8 cellular contexts compared by ENCODE assay signal in the genomic region with DNA sequence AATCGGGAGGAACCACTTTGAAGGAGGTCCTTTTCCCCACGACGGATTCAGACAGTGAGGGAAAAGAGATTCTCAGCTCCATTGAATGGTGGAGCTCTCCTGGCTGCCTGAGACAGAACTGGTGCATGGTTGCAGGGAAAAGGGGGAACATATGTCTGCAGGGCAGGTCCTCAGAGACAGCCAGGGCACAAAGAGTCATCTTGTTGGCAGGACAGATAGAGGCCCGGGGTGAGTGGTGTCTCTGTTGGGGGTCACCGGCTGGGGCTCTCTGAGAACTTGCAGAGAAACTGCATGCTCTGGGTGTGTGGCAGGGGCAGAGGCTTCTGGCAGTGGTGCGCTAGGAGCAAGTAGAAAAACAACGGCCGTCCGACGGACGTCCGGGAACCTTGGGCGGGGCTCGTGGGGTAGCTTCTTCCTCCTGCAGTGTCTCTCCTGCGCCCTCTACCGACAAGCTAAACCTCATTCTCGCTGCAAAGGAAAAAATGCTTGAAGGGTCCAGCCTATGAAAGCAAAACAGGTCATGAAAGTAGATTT.
DNase-seq lines count a peak whose midpoint lies in the region; ATAC-seq and TF ChIP-seq lines count a peak whose summit lies in the region.

No MANE protein-coding gene starts in this region.

- peaks cover 15% of the 10 kb centered on the region for H3K4me1 Mint-ChIP-seq in activated T-helper 1 cell treated with anti-CD3 and anti-CD28 coated beads, Interleukin-12 subunit alpha, Interleukin-12 subunit beta, Interleukin-2, Interleukin-4 antibody, amounts not matched to agents 30 ng/mL and 10 ng/mL and 1 ng/mL, durations not matched to agents 14 hours and 24 hours and 36 hours (ENCODE audit: low read depth)

- no peak overlapping the region for H2AK5ac ChIP-seq in neuronal stem cell (ENCODE audit: low read depth, low read length)

- H4K8ac ChIP-seq in neuronal stem cell (ENCODE audit: low read depth, low read length), result no peak overlapping the region

- peak; percentile 42 for DNase-seq in HS-27A (ENCODE audit: low read depth)
- DNase-seq in PC-3, result peak; percentile 95
- peak; percentile 44 for DNase-seq in activated T-helper 1 cell treated with anti-CD3 and anti-CD28 coated beads, Interleukin-12 subunit alpha, Interleukin-12 subunit beta, Interleukin-2, Interleukin-4 antibody, amounts not matched to agents 30 ng/mL and 10 ng/mL and 1 ng/mL, durations not matched to agents 14 hours and 24 hours and 36 hours (ENCODE audit: low spot score)
- peak; percentile 85 for DNase-seq in fibroblast of villous mesenchyme (ENCODE audit: low read depth)
- DNase-seq in neuronal stem cell (ENCODE audit: low spot score), result peak; percentile 57
- DNase-seq in tibial nerve (ENCODE audit: low spot score in 2 of 2), result peak in 1 of 2 donors; percentile 58

- H3K4ac ChIP-seq in neuronal stem cell (ENCODE audit: low read length), result no peak overlapping the region

- H3F3A ChIP-seq in PC-3 (ENCODE audit: low read length, unreplicated experiment), result no peaks in the 10 kb centered on the region

- H3K36me3 Mint-ChIP-seq in activated T-helper 1 cell treated with anti-CD3 and anti-CD28 coated beads, Interleukin-12 subunit alpha, Interleukin-12 subunit beta, Interleukin-2, Interleukin-4 antibody, amounts not matched to agents 30 ng/mL and 10 ng/mL and 1 ng/mL, durations not matched to agents 14 hours and 24 hours and 36 hours (ENCODE audit: low read depth), result no peaks in the 10 kb centered on the region

- H3K9ac ChIP-seq in PC-3 (ENCODE audit: low read length) (peak overlapping the region; percentile 37), neuronal stem cell (ENCODE audit: low read depth, low read length, poor library complexity) (no peak overlapping the region)

- H3K79me2 ChIP-seq in PC-3 (ENCODE audit: low read length), result no peaks in the 10 kb centered on the region

- H3K27ac ChIP-seq in PC-3 (ENCODE audit: low read length) (peak overlapping the region; percentile 35; the same call in 1 of the 2 replicates), neuronal stem cell (replicated peaks; ENCODE audit: low read length) (no peak overlapping the region), tibial nerve (no peak overlapping the region)

- H2BK15ac ChIP-seq in neuronal stem cell (ENCODE audit: low read length), result no peak overlapping the region

- no peaks in the 10 kb centered on the region for H3K79me1 ChIP-seq in neuronal stem cell (ENCODE audit: low read depth, low read length)

- BruUV-seq in PC-3 (replicated peaks; lab: Mats Ljungman, UMichigan), result no TSS peak

- H3K27me3 ChIP-seq in PC-3 (ENCODE audit: low read length) (no peaks in the 10 kb centered on the region), neuronal stem cell (ENCODE audit: control insufficient read depth in 3 of 3, insufficient read depth in 3 of 3, low read depth in 1 of 3, low read length in 3 of 3) (no peaks in the 10 kb centered on the region), tibial nerve (no peaks in the 10 kb centered on the region)

- intact Hi-C loops in PC-3 (cut with micrococcal nuclease), result loop anchor here (1.0 to 5.0 kb wide), 3 partner anchors 47 to 218 kb away; no protein-coding TSS in a partner anchor
- intact Hi-C loops in activated T-helper 1 cell treated with anti-CD3 and anti-CD28 coated beads, Interleukin-12 subunit alpha, Interleukin-12 subunit beta, Interleukin-2, Interleukin-4 antibody, amounts not matched to agents 30 ng/mL and 10 ng/mL and 1 ng/mL, durations not matched to agents 14 hours and 24 hours and 36 hours (cut with micrococcal nuclease), result loop anchor here (1.0 kb wide), 1 partner anchor 47 kb away; no protein-coding TSS in a partner anchor

- H3K4me3 Mint-ChIP-seq in activated T-helper 1 cell treated with anti-CD3 and anti-CD28 coated beads, Interleukin-12 subunit alpha, Interleukin-12 subunit beta, Interleukin-2, Interleukin-4 antibody, amounts not matched to agents 30 ng/mL and 10 ng/mL and 1 ng/mL, durations not matched to agents 14 hours and 24 hours and 36 hours, result peak overlapping the region; percentile 48

- H3K27me3 Mint-ChIP-seq in activated T-helper 1 cell treated with anti-CD3 and anti-CD28 coated beads, Interleukin-12 subunit alpha, Interleukin-12 subunit beta, Interleukin-2, Interleukin-4 antibody, amounts not matched to agents 30 ng/mL and 10 ng/mL and 1 ng/mL, durations not matched to agents 14 hours and 24 hours and 36 hours (ENCODE audit: insufficient read depth), result peaks cover 23% of the 10 kb centered on the region

- CTCF ChIA-PET in PC-3 (lab: Charles Lee), result interaction anchor here (0.5 to 1.6 kb wide), 7 partner anchors 17 to 890 kb away, joined by 3 to 28 read pairs (median 5); no protein-coding TSS in a partner anchor

- H3K27ac Mint-ChIP-seq in activated T-helper 1 cell treated with anti-CD3 and anti-CD28 coated beads, Interleukin-12 subunit alpha, Interleukin-12 subunit beta, Interleukin-2, Interleukin-4 antibody, amounts not matched to agents 30 ng/mL and 10 ng/mL and 1 ng/mL, durations not matched to agents 14 hours and 24 hours and 36 hours, result no peak overlapping the region

- peak overlapping the region; percentile 51 for H3K23ac ChIP-seq in neuronal stem cell (ENCODE audit: low read depth, low read length, poor library complexity)

- no peak overlapping the region for H3K18ac ChIP-seq in neuronal stem cell (ENCODE audit: low read length)

- H3K4me2 ChIP-seq in PC-3 (ENCODE audit: low read length), result peak overlapping the region; percentile 81
- H3K4me2 ChIP-seq in neuronal stem cell (ENCODE audit: insufficient read depth, low read length, poor library complexity, severe bottlenecking), result no peak overlapping the region

- H3K9me3 Mint-ChIP-seq in activated T-helper 1 cell treated with anti-CD3 and anti-CD28 coated beads, Interleukin-12 subunit alpha, Interleukin-12 subunit beta, Interleukin-2, Interleukin-4 antibody, amounts not matched to agents 30 ng/mL and 10 ng/mL and 1 ng/mL, durations not matched to agents 14 hours and 24 hours and 36 hours, result no peaks in the 10 kb centered on the region

- no peaks in the 10 kb centered on the region for H3K36me3 ChIP-seq in PC-3 (ENCODE audit: low read depth, low read length)
- H3K36me3 ChIP-seq in neuronal stem cell (replicated peaks in 1 of 2; ENCODE audit: control insufficient read depth in 2 of 2, insufficient read depth in 2 of 2, low read length in 2 of 2), result no peaks in the 10 kb centered on the region
- H3K36me3 ChIP-seq in tibial nerve, result no peaks in the 10 kb centered on the region

- no peak overlapping the region for H2BK5ac ChIP-seq in neuronal stem cell (ENCODE audit: low read length)

- no peak overlapping the region for H4K91ac ChIP-seq in neuronal stem cell (ENCODE audit: low read depth, low read length, poor library complexity)

- TF ChIP-seq POLR2A in tibial nerve (IDR thresholded peaks at IDR 0.05), result no peak

- H2AFZ ChIP-seq in PC-3 (ENCODE audit: low read length) (peak overlapping the region; percentile 93), neuronal stem cell (ENCODE audit: low read length) (peak overlapping the region; percentile 89)

- no CpG with 5 or more reads among the region's 17 CpGs for WGBS in neuronal stem cell (ENCODE audit: extremely low coverage in 2 of 2, insufficient read length in 2 of 2, insufficient replicate concordance in 1 of 2), 2 donors
- WGBS in tibial nerve, 2 donors, result 20 to 26% methylated on average over 17 of the region's 17 CpGs

- peaks cover 11% of the 10 kb centered on the region; the same call in 1 of the 2 replicates for H3K4me1 ChIP-seq in PC-3 (ENCODE audit: insufficient read depth, low read length)
- H3K4me1 ChIP-seq in neuronal stem cell (ENCODE audit: control insufficient read depth in 2 of 2, insufficient read depth in 1 of 2, low read depth in 1 of 2, low read length in 2 of 2), result peaks cover 15 to 19% of the 10 kb centered on the region in 2 donors
- H3K4me1 ChIP-seq in tibial nerve, result no peaks in the 10 kb centered on the region

- no peak for TF ChIP-seq EP300 in tibial nerve (IDR thresholded peaks at IDR 0.05)

- H2BK12ac ChIP-seq in neuronal stem cell (ENCODE audit: low read length), result no peak overlapping the region

- POLR2A ChIA-PET in PC-3 (lab: Charles Lee; ENCODE audit: unreplicated experiment), result no interaction called here

- no peaks in the 10 kb centered on the region for H4K20me1 ChIP-seq in PC-3 (ENCODE audit: low read length)

- H3K9me3 ChIP-seq in PC-3 (ENCODE audit: low read length) (no peaks in the 10 kb centered on the region), neuronal stem cell (replicated peaks in 1 of 2; ENCODE audit: control insufficient read depth in 2 of 2, insufficient read depth in 1 of 2, low read depth in 1 of 2, low read length in 2 of 2) (no peaks in the 10 kb centered on the region), tibial nerve (peaks cover 0 to 8% (median 0%) of the 10 kb centered on the region in 4 donors)

- TF ChIP-seq CTCF in GM12875 (IDR thresholded peaks at IDR 0.05; ENCODE audit: borderline replicate concordance, insufficient read depth, low read depth, low read length) (peak; percentile 85), PC-3 (conservative IDR thresholded peaks at IDR 0.05; ENCODE audit: low read depth, low read length) (peak; percentile 86), fibroblast of villous mesenchyme (IDR thresholded peaks at IDR 0.05; ENCODE audit: insufficient read depth, low read depth, low read length) (peak; percentile 93), tibial nerve (IDR thresholded peaks at IDR 0.05) (peak; percentile 32 to 66 (median 43))

- no peak overlapping the region for H2BK120ac ChIP-seq in neuronal stem cell (ENCODE audit: low read depth, low read length)

- H3K4me3 ChIP-seq in GM12875 (ENCODE audit: low read depth, low read length), result no peak overlapping the region
- peak overlapping the region; percentile 60 for H3K4me3 ChIP-seq in PC-3 (ENCODE audit: low read length)
- peak overlapping the region; percentile 53 for H3K4me3 ChIP-seq in fibroblast of villous mesenchyme (ENCODE audit: low read depth, low read length)
- H3K4me3 ChIP-seq in neuronal stem cell (ENCODE audit: low read length in 2 of 2), result peak overlapping the region in 1 of 2 donors; percentile 44
- H3K4me3 ChIP-seq in tibial nerve, result no peak overlapping the region

- ATAC-seq in PC-3, result peak; percentile 96
- no peak for ATAC-seq in GM18909 (IDR thresholded peaks at IDR 0.05; ENCODE audit: poor library complexity, unreplicated experiment)

- H3K14ac ChIP-seq in neuronal stem cell (ENCODE audit: low read length), result no peak overlapping the region

- no peaks in the 10 kb centered on the region for H3K9me2 ChIP-seq in PC-3 (replicated peaks; ENCODE audit: low read length)

Comparison
In these comparisons a context has a peak if more than half of its experiments do, and no peak if none do; other contexts are left out.
1. H3K4me3 ChIP-seq: peak in PC-3 (single experiment) and fibroblast of villous mesenchyme (single experiment); none in GM12875 (single experiment) and tibial nerve (0 of 4).
2. CTCF ChIP-seq: peak in every context shown above with its lines; median percentile 93 in fibroblast of villous mesenchyme; 86 in PC-3; 85 in GM12875; 43 in tibial nerve.